ENCODE assay signal across 13 cellular contexts in the genomic region with DNA sequence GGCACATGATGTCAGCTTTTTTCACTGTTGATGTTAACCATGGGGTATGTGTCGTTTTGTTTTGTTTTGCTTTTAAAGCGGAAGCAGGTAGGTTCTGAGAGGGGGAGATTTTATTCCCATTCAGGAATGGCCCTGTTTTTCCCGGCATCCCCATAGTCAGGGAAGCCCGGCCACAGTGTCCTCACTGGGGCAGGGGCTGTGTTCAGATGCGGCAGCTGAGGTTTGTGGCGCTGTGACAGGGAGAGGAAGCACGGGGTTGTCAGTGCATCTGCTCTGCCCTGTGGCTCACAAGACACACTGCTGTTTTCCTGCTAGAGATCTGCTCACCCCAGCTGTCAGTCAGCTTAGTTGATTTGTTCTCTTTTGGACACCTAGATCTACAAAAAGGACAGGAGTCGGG. TPM values are rescaled to one million over a fixed set of nuclear protein-coding genes. Genes with fewer than 3 reads are reported as not detected.
"Had no signal": no experiment of that assay in that cellular context is flagged by ENCODE, and none has a peak within 500 bp of the region (broad histone marks: within the 10 kb centered on the region; RNA-seq: fewer than 3 reads in every experiment).

No MANE protein-coding gene starts in this region.

- H3K9me3 ChIP-seq: ascending aorta, gastroesophageal sphincter, tibial nerve had no signal

- H3K4me1 ChIP-seq: ascending aorta had no signal

- H3K27me3 ChIP-seq: ascending aorta, gastroesophageal sphincter, tibial nerve had no signal

- DNase-seq: activated CD4-positive, alpha-beta T cell treated with anti-CD3 and anti-CD28 coated beads, Interleukin-2, amount 50 U/mL, for 4 hours; activated naive CD8-positive, alpha-beta T cell treated with anti-CD3 and anti-CD28 coated beads, Interleukin-2, amount 50 U/mL, for 24 hours; activated T-cell treated with anti-CD3 and anti-CD28 coated beads, Interleukin-2, amount 50 U/mL, for 4 hours; naive thymus-derived CD4-positive, alpha-beta T cell; stimulated activated CD4-positive, alpha-beta T cell treated with anti-CD3 and anti-CD28 coated beads, Interleukin-15, amount 100 ng/mL, for 24 hours; stimulated activated CD4-positive, alpha-beta T cell treated with anti-CD3 and anti-CD28 coated beads, Interleukin-4, amount 100 ng/mL, for 24 hours; stimulated activated naive CD4-positive, alpha-beta T cell treated with Interleukin-2 at 50 U/mL for 16 hours; substantia nigra had no signal

- H3K4me3 Mint-ChIP-seq: activated naive CD8-positive, alpha-beta T cell treated with anti-CD3 and anti-CD28 coated beads, Interleukin-2, amount 50 U/mL, for 24 hours; activated T-cell treated with anti-CD3 and anti-CD28 coated beads, Interleukin-2, amount 50 U/mL, for 4 hours; naive thymus-derived CD4-positive, alpha-beta T cell had no signal

- H3K9me3 Mint-ChIP-seq: activated naive CD8-positive, alpha-beta T cell treated with anti-CD3 and anti-CD28 coated beads, Interleukin-2, amount 50 U/mL, for 24 hours; activated T-cell treated with anti-CD3 and anti-CD28 coated beads, Interleukin-2, amount 50 U/mL, for 4 hours; naive thymus-derived CD4-positive, alpha-beta T cell had no signal

- H3K4me3 ChIP-seq: ascending aorta, gastroesophageal sphincter, skin epidermis, tibial nerve had no signal

- H3K27ac Mint-ChIP-seq: activated naive CD8-positive, alpha-beta T cell treated with anti-CD3 and anti-CD28 coated beads, Interleukin-2, amount 50 U/mL, for 24 hours had no signal

- ATAC-seq: activated T-cell treated with anti-CD3 and anti-CD28 coated beads, Interleukin-2, amount 50 U/mL, for 4 hours; gastroesophageal sphincter; left lobe of liver; naive thymus-derived CD4-positive, alpha-beta T cell had no signal

- H3K27me3 Mint-ChIP-seq: activated naive CD8-positive, alpha-beta T cell treated with anti-CD3 and anti-CD28 coated beads, Interleukin-2, amount 50 U/mL, for 24 hours; naive thymus-derived CD4-positive, alpha-beta T cell had no signal

RNA-seq across cellular contexts. Expression of gene RGS9BP, which starts 28.3 kb away (rescaled TPM):
- total RNA-seq: ascending aorta had no signal
- polyA plus RNA-seq: naive thymus-derived CD4-positive, alpha-beta T cell had no signal
